22 cellular contexts compared by ENCODE assay signal in genomic region chr2:239532859-239533258, GRCh38.
DNase-seq lines count a peak whose midpoint lies in the region; TF ChIP-seq lines count a peak whose summit lies in the region.
"Had no signal": no experiment of that assay in that cellular context is flagged by ENCODE, and none has a peak within 500 bp of the region (broad histone marks: within the 10 kb centered on the region; RNA-seq: fewer than 3 reads in every experiment).

No MANE protein-coding gene starts in this region.

- H3K4me2 ChIP-seq in osteoblast (ENCODE audit: insufficient read depth, low read length), result no peak overlapping the region
- no peak overlapping the region for H3K4me2 ChIP-seq in mesendoderm (ENCODE audit: low read length)
- H3K4me2 ChIP-seq in OCI-LY7 (ENCODE audit: low read length), result no peak overlapping the region

- no peak overlapping the region for H3K9ac ChIP-seq in mesendoderm (ENCODE audit: low read length)

- H3K4me3 ChIP-seq in astrocyte of the cerebellum (ENCODE audit: low read depth, low read length) (no peak overlapping the region), osteoblast (ENCODE audit: insufficient read depth, low read length) (no peak overlapping the region), mesendoderm (ENCODE audit: low read length) (no peak overlapping the region), OCI-LY7 (ENCODE audit: low read depth, low read length, poor library complexity, severe bottlenecking) (no peak overlapping the region)
- H3K4me3 ChIP-seq: colonic mucosa, stomach, transverse colon had no signal

- H4K20me1 ChIP-seq in osteoblast (ENCODE audit: insufficient read depth, low read length) (no peaks in the 10 kb centered on the region), OCI-LY7 (ENCODE audit: insufficient read depth, low read length) (no peaks in the 10 kb centered on the region)

- H3K9me2 ChIP-seq in OCI-LY7 (ENCODE audit: insufficient read depth, low read length), result no peaks in the 10 kb centered on the region

- no peaks in the 10 kb centered on the region for H3K9me3 ChIP-seq in osteoblast (ENCODE audit: low read depth, low read length)
- H3K9me3 ChIP-seq in OCI-LY7 (ENCODE audit: low read length), result no peaks in the 10 kb centered on the region
- H3K9me3 ChIP-seq: colonic mucosa, transverse colon had no signal

- no peak overlapping the region for H3K23ac ChIP-seq in mesendoderm (ENCODE audit: low read length)

- no peaks in the 10 kb centered on the region for H3K79me1 ChIP-seq in mesendoderm (ENCODE audit: low read length)

- H2AK5ac ChIP-seq in mesendoderm (ENCODE audit: low read length), result no peak overlapping the region

- peak; percentile 27 for DNase-seq in DMS53 (lab: John Stamatoyannopoulos, UW)
- DNase-seq in DMS53 treated with DMSO at 0.1 percent for 48 hours (lab: John Stamatoyannopoulos, UW; ENCODE audit: unreplicated experiment), result no peak
- DNase-seq in HK-2 (ENCODE audit: unreplicated experiment), result peak; percentile 41
- DNase-seq in astrocyte of the cerebellum (ENCODE audit: low read depth), result peak; percentile 1
- peak; percentile 74 for DNase-seq in osteoblast (ENCODE audit: insufficient read length, low spot score, missing footprints)
- no peak for DNase-seq in SIG-M5 treated with dmso at 0.1 percent for 504 hours (lab: John Stamatoyannopoulos, UW; ENCODE audit: unreplicated experiment)
- DNase-seq in mesendoderm, result no peak
- DNase-seq in OCI-LY7 (ENCODE audit: low spot score), result no peak
- DNase-seq: 8988T; activated CD4-positive, alpha-beta memory T cell treated with anti-CD3 and anti-CD28 coated beads for 36 hours; activated effector memory CD4-positive, alpha-beta T cell treated with anti-CD3 and anti-CD28 coated beads, Interleukin-2, amount 50 U/mL, for 16 hours; AML-193; colonic mucosa; COR-L47; effector memory CD8-positive, alpha-beta T cell; IMR-90; kidney glomerular epithelial cell; mammary epithelial cell; MM.1S; NCI-H510A treated with DMSO at 0.1 percent for 48 hours; stomach; transverse colon had no signal

- BruUV-seq in OCI-LY7 (replicated peaks; lab: Mats Ljungman, UMichigan), result no TSS peak

- no peak overlapping the region for H3K56ac ChIP-seq in mesendoderm (ENCODE audit: low read length)

- TF ChIP-seq CTCF in astrocyte of the cerebellum (IDR thresholded peaks at IDR 0.05; ENCODE audit: low read depth, low read length, missing control alignments) (no peak), osteoblast (IDR thresholded peaks at IDR 0.05; ENCODE audit: extremely low read depth, low read depth, low read length) (no peak), OCI-LY7 (conservative IDR thresholded peaks at IDR 0.05; ENCODE audit: low read length) (no peak)

- H2BK15ac ChIP-seq in mesendoderm (replicated peaks; ENCODE audit: low read depth), result no peak overlapping the region

- no peak overlapping the region for H4K8ac ChIP-seq in mesendoderm (ENCODE audit: low read depth, low read length)

- no peak overlapping the region for H3K18ac ChIP-seq in mesendoderm (ENCODE audit: low read length)

- no peak overlapping the region for H2BK5ac ChIP-seq in mesendoderm (ENCODE audit: low read length)

- H3K36me3 ChIP-seq in osteoblast (ENCODE audit: insufficient read depth, low read length) (no peaks in the 10 kb centered on the region), mesendoderm (ENCODE audit: control insufficient read depth, insufficient read depth, low read length) (no peaks in the 10 kb centered on the region), OCI-LY7 (ENCODE audit: insufficient read depth, low read length) (no peaks in the 10 kb centered on the region)
- H3K36me3 ChIP-seq: colonic mucosa, stomach, transverse colon had no signal

- intact Hi-C loops in OCI-LY7 (cut with micrococcal nuclease; ENCODE audit: unreplicated experiment), result no loop called here

- no peaks in the 10 kb centered on the region for H3K27me3 ChIP-seq in osteoblast (ENCODE audit: insufficient read depth, low read length)
- H3K27me3 ChIP-seq in mesendoderm (ENCODE audit: insufficient read depth, low read length, poor library complexity), result no peaks in the 10 kb centered on the region
- H3K27me3 ChIP-seq: colonic mucosa, transverse colon had no signal

- H2BK120ac ChIP-seq in mesendoderm (ENCODE audit: low read depth, low read length), result no peak overlapping the region

- no peak overlapping the region for H2AFZ ChIP-seq in osteoblast (ENCODE audit: low read length)
- H2AFZ ChIP-seq in OCI-LY7 (ENCODE audit: low read length), result no peak overlapping the region

- H3K4ac ChIP-seq in mesendoderm (ENCODE audit: low read depth, low read length), result no peak overlapping the region

- H3K4me1 ChIP-seq in osteoblast (ENCODE audit: insufficient read depth, low read length) (no peaks in the 10 kb centered on the region), mesendoderm (ENCODE audit: control insufficient read depth, low read depth, low read length) (no peaks in the 10 kb centered on the region), OCI-LY7 (ENCODE audit: insufficient read depth, low read length, poor library complexity, severe bottlenecking) (no peaks in the 10 kb centered on the region)
- H3K4me1 ChIP-seq: colonic mucosa, transverse colon had no signal

- POLR2A ChIA-PET in OCI-LY7 (lab: Charles Lee), result no interaction called here

- CTCF ChIA-PET in OCI-LY7 (lab: Charles Lee; ENCODE audit: unreplicated experiment), result no interaction called here

- no CpG with 5 or more reads among the region's 10 CpGs for WGBS in mesendoderm (ENCODE audit: extremely low coverage, insufficient coverage, low lambda C conversion rate)

- H3K27ac ChIP-seq in osteoblast (ENCODE audit: low read depth, low read length) (no peak overlapping the region), mesendoderm (ENCODE audit: low read depth, low read length) (no peak overlapping the region), OCI-LY7 (ENCODE audit: low read depth, low read length, poor library complexity, severe bottlenecking) (no peak overlapping the region)
- H3K27ac ChIP-seq: colonic mucosa, stomach, transverse colon had no signal

- no peak overlapping the region for H4K5ac ChIP-seq in mesendoderm (ENCODE audit: low read length)

- in situ Hi-C loops in astrocyte of the cerebellum (cut with HindIII; ENCODE audit: low sequenced_read_pairs), result no loop called here

- H3K79me2 ChIP-seq in osteoblast (ENCODE audit: insufficient read depth, low read length) (no peaks in the 10 kb centered on the region), mesendoderm (ENCODE audit: control insufficient read depth, insufficient read depth, low read length) (no peaks in the 10 kb centered on the region), OCI-LY7 (ENCODE audit: insufficient read depth, low read depth, low read length) (no peaks in the 10 kb centered on the region)

Comparison
In these comparisons a context has a peak if more than half of its experiments do, and no peak if none do; other contexts are left out.
1. DNase-seq: peak in DMS53 (single experiment), HK-2 (single experiment), astrocyte of the cerebellum (single experiment) and osteoblast (single experiment); none in DMS53 treated with DMSO at 0.1 percent for 48 hours (single experiment), SIG-M5 treated with dmso at 0.1 percent for 504 hours (single experiment), mesendoderm (single experiment) and OCI-LY7 (single experiment).